In the genomic region with DNA sequence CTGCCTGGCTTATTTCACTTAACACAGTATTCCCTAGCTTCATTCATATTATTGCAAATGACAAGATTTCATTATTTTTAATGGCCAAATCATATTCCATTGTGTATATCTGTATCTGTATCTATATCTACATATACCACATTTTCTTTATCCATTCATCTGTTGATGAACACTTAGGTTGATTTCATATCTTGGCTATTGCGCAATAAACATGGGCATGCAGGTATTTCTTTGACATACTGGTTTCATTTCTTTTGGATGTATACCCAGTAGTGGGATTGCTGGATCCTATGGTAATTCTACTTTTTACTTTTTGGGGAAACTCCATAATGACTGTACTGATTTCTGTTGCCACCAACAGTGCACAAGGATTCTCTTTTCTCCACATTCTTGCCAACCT, we compare ENCODE assay signal across 28 cellular contexts.
DNase-seq lines count a peak whose midpoint lies in the region; ATAC-seq, FAIRE-seq and TF ChIP-seq lines count a peak whose summit lies in the region.
"Had no signal": no experiment of that assay in that cellular context is flagged by ENCODE, and none has a peak within 500 bp of the region (broad histone marks: within the 10 kb centered on the region; RNA-seq: fewer than 3 reads in every experiment).

No MANE protein-coding gene starts in this region.

- CTCF ChIA-PET in HepG2 (lab: Yijun Ruan, JAX; ENCODE audit: low intra/inter-chr PET ratio, low total read pairs) (no interaction called here), IMR-90 (lab: Yijun Ruan, JAX) (no interaction called here), K562 (lab: Yijun Ruan, JAX; ENCODE audit: low intra/inter-chr PET ratio) (no interaction called here)

- H2AK5ac ChIP-seq in IMR-90 (ENCODE audit: low read depth, low read length), result no peak overlapping the region

- TF ChIP-seq POLR2A in HepG2 (IDR thresholded peaks at IDR 0.05; ENCODE audit: insufficient read depth in 1 of 2, low read depth in 2 of 2, low read length in 2 of 2), result no peak
- TF ChIP-seq POLR2A in right lobe of liver (IDR thresholded peaks at IDR 0.05), result no peak
- no peak for TF ChIP-seq POLR2A in IMR-90 (IDR thresholded peaks at IDR 0.05; ENCODE audit: low read depth, low read length)
- TF ChIP-seq POLR2A in K562 (conservative IDR thresholded peaks at IDR 0.05), result no peak

- H3K36me3 Mint-ChIP-seq in stimulated activated effector memory CD8-positive, alpha-beta T cell treated with anti-CD3 and anti-CD28 coated beads, Interleukin-12 subunit alpha, Interleukin-12 subunit beta, amount 100 ng/mL, for 72 hours, result no peaks in the 10 kb centered on the region
- H3K36me3 Mint-ChIP-seq: CD14-positive monocyte; CD4-positive, alpha-beta memory T cell; CD4-positive, CD25-positive, alpha-beta regulatory T cell; CD8-positive, alpha-beta memory T cell had no signal

- WGBS in HepG2 (ENCODE audit: low lambda C conversion rate), result 3% methylated on average over 1 of the region's 1 CpG
- WGBS in right lobe of liver (ENCODE audit: insufficient coverage, low coverage, low lambda C conversion rate, missing lambda C conversion rate), result 83% methylated on average over 1 of the region's 1 CpG
- no CpG with 5 or more reads among the region's 1 CpG for WGBS in IMR-90 (ENCODE audit: extremely low coverage in 2 of 2, insufficient read length in 1 of 2), 2 experiments
- WGBS in K562 (ENCODE audit: insufficient coverage, low coverage, missing lambda C conversion rate), result 0% methylated on average over 1 of the region's 1 CpG

- H3K27ac Mint-ChIP-seq in stimulated activated effector memory CD8-positive, alpha-beta T cell treated with anti-CD3 and anti-CD28 coated beads, Interleukin-12 subunit alpha, Interleukin-12 subunit beta, amount 100 ng/mL, for 72 hours, result no peak overlapping the region
- H3K27ac Mint-ChIP-seq: CD14-positive monocyte; CD4-positive, alpha-beta memory T cell; CD4-positive, CD25-positive, alpha-beta regulatory T cell; CD8-positive, alpha-beta memory T cell had no signal

- in situ Hi-C loops in HepG2 (cut with HindIII; ENCODE audit: extremely low pct_ligation_motif_present, low pct_unique_long_range_greater_than_20kb) (no loop called here), IMR-90 (cut with MboI; ENCODE audit: low sequenced_read_pairs) (no loop called here), K562 (cut with MboI) (no loop called here)

- TF ChIP-seq EP300 in HepG2 (IDR thresholded peaks at IDR 0.05; ENCODE audit: low read depth in 2 of 2, low read length in 2 of 2) (no peak), HepG2 (CRISPR knock-in tag; IDR thresholded peaks at IDR 0.05; ENCODE audit: borderline replicate concordance) (no peak), K562 (IDR thresholded peaks at IDR 0.05; ENCODE audit: low read length) (no peak)

- no peak overlapping the region for H2BK5ac ChIP-seq in IMR-90 (ENCODE audit: low read depth, low read length, poor library complexity, severe bottlenecking)

- H4K91ac ChIP-seq in IMR-90 (ENCODE audit: insufficient read depth, low read depth, low read length), result no peak overlapping the region

- no peak overlapping the region for H3K4me2 ChIP-seq in HepG2 (ENCODE audit: low read depth, low read length)
- H3K4me2 ChIP-seq in IMR-90 (ENCODE audit: low read depth, low read length), result no peak overlapping the region
- H3K4me2 ChIP-seq in K562 (ENCODE audit: insufficient read depth, low read length), result no peak overlapping the region
- H3K4me2 ChIP-seq: BLaER1 had no signal

- no peak overlapping the region for H2AK9ac ChIP-seq in IMR-90 (replicated peaks; ENCODE audit: low read depth, low read length, poor library complexity)

- H4K8ac ChIP-seq in IMR-90 (ENCODE audit: low read depth in 2 of 2, low read length in 2 of 2), result no peak overlapping the region

- intact Hi-C loops in HepG2 (cut with micrococcal nuclease; ENCODE audit: unreplicated experiment), result no loop called here
- intact Hi-C loops in right lobe of liver (cut with DNase I), result no loop called here
- intact Hi-C loops in IMR-90 (cut with micrococcal nuclease), result no loop called here
- intact Hi-C loops in K562 (cut with micrococcal nuclease), result no loop called here

- FAIRE-seq in HepG2 (lab: Jason Lieb, UNC) (no peak), K562 (lab: Jason Lieb, UNC) (no peak)
- FAIRE-seq: GM12878, GM12892, GM18507 had no signal

- no peak overlapping the region for H3K23ac ChIP-seq in IMR-90 (ENCODE audit: low read depth, low read length)

- H2BK120ac ChIP-seq in IMR-90 (ENCODE audit: low read depth, low read length), result no peak overlapping the region

- H3K9me3 Mint-ChIP-seq in stimulated activated effector memory CD8-positive, alpha-beta T cell treated with anti-CD3 and anti-CD28 coated beads, Interleukin-12 subunit alpha, Interleukin-12 subunit beta, amount 100 ng/mL, for 72 hours, result no peaks in the 10 kb centered on the region
- H3K9me3 Mint-ChIP-seq: CD4-positive, CD25-positive, alpha-beta regulatory T cell; CD8-positive, alpha-beta memory T cell had no signal

- BruUV-seq in HepG2 (replicated peaks; lab: Mats Ljungman, UMichigan) (no TSS peak), IMR-90 (replicated peaks; lab: Mats Ljungman, UMichigan) (no TSS peak), K562 (replicated peaks; lab: Mats Ljungman, UMichigan) (no TSS peak)

- H2AFZ ChIP-seq in HepG2 (ENCODE audit: low read length) (no peak overlapping the region), IMR-90 (replicated peaks; ENCODE audit: low read length, poor library complexity) (no peak overlapping the region), K562 (ENCODE audit: low read depth, low read length) (no peak overlapping the region)

- H3K9me1 ChIP-seq in IMR-90 (ENCODE audit: insufficient read depth, low read length) (no peaks in the 10 kb centered on the region; the same call in 1 of the 2 replicates), K562 (ENCODE audit: control insufficient read depth, insufficient read depth, low read length) (no peaks in the 10 kb centered on the region)

- no peak overlapping the region for H3K4me3 Mint-ChIP-seq in stimulated activated effector memory CD8-positive, alpha-beta T cell treated with anti-CD3 and anti-CD28 coated beads, Interleukin-12 subunit alpha, Interleukin-12 subunit beta, amount 100 ng/mL, for 72 hours
- H3K4me3 Mint-ChIP-seq: CD14-positive monocyte; CD4-positive, alpha-beta memory T cell; CD4-positive, CD25-positive, alpha-beta regulatory T cell; CD8-positive, alpha-beta memory T cell had no signal

- H3K4me1 ChIP-seq in HepG2 (ENCODE audit: insufficient read depth, low read length) (no peaks in the 10 kb centered on the region), right lobe of liver (no peaks in the 10 kb centered on the region), IMR-90 (ENCODE audit: control insufficient read depth, insufficient read depth, low read length) (peaks cover 13% of the 10 kb centered on the region), K562 (replicated peaks in 1 of 2; ENCODE audit: control insufficient read depth in 2 of 2, insufficient read depth in 2 of 2, low read length in 2 of 2) (no peaks in the 10 kb centered on the region)
- H3K4me1 ChIP-seq: BE2C, BLaER1 had no signal

- TF ChIP-seq CTCF in HepG2 (CRISPR knock-in tag; IDR thresholded peaks at IDR 0.05) (no peak), right lobe of liver (IDR thresholded peaks at IDR 0.05) (no peak), IMR-90 (conservative IDR thresholded peaks at IDR 0.05; ENCODE audit: low read depth, low read length) (no peak), K562 (IDR thresholded peaks at IDR 0.05 in 2 of 3, conservative IDR thresholded peaks at IDR 0.05 in 1 of 3; ENCODE audit: insufficient read depth in 2 of 3, low read depth in 1 of 3, low read length in 3 of 3) (no peak), epithelial cell of esophagus (IDR thresholded peaks at IDR 0.05; ENCODE audit: insufficient read depth, low read depth, low read length, missing control alignments) (no peak)

- H2BK15ac ChIP-seq in IMR-90 (ENCODE audit: low read depth, low read length), result no peak overlapping the region

- no peak overlapping the region for H3K56ac ChIP-seq in IMR-90 (ENCODE audit: extremely low read depth, insufficient read depth, low read length)

- H3K9me3 ChIP-seq in HepG2 (ENCODE audit: low read length), result no peaks in the 10 kb centered on the region
- no peaks in the 10 kb centered on the region for H3K9me3 ChIP-seq in right lobe of liver
- no peaks in the 10 kb centered on the region for H3K9me3 ChIP-seq in IMR-90 (ENCODE audit: control insufficient read depth, insufficient read depth, low read length)
- no peaks in the 10 kb centered on the region for H3K9me3 ChIP-seq in K562 (replicated peaks; ENCODE audit: control insufficient read depth, insufficient read depth, low read depth, low read length)
- H3K9me3 ChIP-seq: BE2C had no signal

- dilution Hi-C loops in IMR-90 (cut with HindIII; ENCODE audit: low sequenced_read_pairs, unreplicated experiment), result no loop called here

- ATAC-seq in HepG2 (no peak), right lobe of liver (no peak), IMR-90 (ENCODE audit: low read depth) (no peak), K562 (no peak)
- ATAC-seq in stimulated activated effector memory CD8-positive, alpha-beta T cell treated with anti-CD3 and anti-CD28 coated beads, Interleukin-12 subunit alpha, Interleukin-12 subunit beta, amount 100 ng/mL, for 72 hours, result no peak
- ATAC-seq: GM12878 had no signal

- H3K14ac ChIP-seq in IMR-90 (replicated peaks; ENCODE audit: low read depth, low read length), result no peak overlapping the region

- H3K4me3 ChIP-seq in HepG2 (replicated peaks in 1 of 3; ENCODE audit: insufficient read depth in 1 of 3, low read depth in 2 of 3, low read length in 3 of 3), result no peak overlapping the region
- no peak overlapping the region for H3K4me3 ChIP-seq in right lobe of liver
- H3K4me3 ChIP-seq in IMR-90 (ENCODE audit: insufficient read depth, low read depth, low read length), result no peak overlapping the region
- no peak overlapping the region for H3K4me3 ChIP-seq in K562
- H3K4me3 ChIP-seq in epithelial cell of esophagus (ENCODE audit: low read length), result no peak overlapping the region
- H3K4me3 ChIP-seq: BLaER1, GM12878 had no signal

- no peak for TF ChIP-seq RAD21 in HepG2 (CRISPR knock-in tag; IDR thresholded peaks at IDR 0.05)
- no peak for TF ChIP-seq RAD21 in IMR-90 (IDR thresholded peaks at IDR 0.05; ENCODE audit: low read length)
- TF ChIP-seq RAD21 in K562 (CRISPR knock-in tag; conservative IDR thresholded peaks at IDR 0.05 in 1 of 2, IDR thresholded peaks at IDR 0.05 in 1 of 2), result no peak

- H3K36me3 ChIP-seq in HepG2 (replicated peaks in 1 of 2; ENCODE audit: control insufficient read depth in 1 of 2, insufficient read depth in 2 of 2, low read length in 2 of 2), result no peaks in the 10 kb centered on the region
- H3K36me3 ChIP-seq in right lobe of liver, result no peaks in the 10 kb centered on the region
- H3K36me3 ChIP-seq in IMR-90 (ENCODE audit: control insufficient read depth, insufficient read depth, low read length), result no peaks in the 10 kb centered on the region
- H3K36me3 ChIP-seq in K562 (ENCODE audit: control insufficient read depth, insufficient read depth, low read length), result no peaks in the 10 kb centered on the region
- H3K36me3 ChIP-seq: BE2C, BLaER1 had no signal

- POLR2A ChIA-PET in HepG2 (lab: Yijun Ruan, JAX) (no interaction called here), IMR-90 (lab: Charles Lee; ENCODE audit: unreplicated experiment) (no interaction called here), K562 (lab: Yijun Ruan, JAX) (no interaction called here)

- DNase-seq in HepG2 (ENCODE audit: low spot score) (no peak), right lobe of liver (no peak), IMR-90 (no peak), K562 (ENCODE audit: extremely low read depth in 1 of 4, low spot score in 3 of 4) (no peak), epithelial cell of esophagus (ENCODE audit: low read depth) (peak; percentile 11), kidney tubule cell (ENCODE audit: low spot score) (no peak)
- DNase-seq in activated CD8-positive, alpha-beta memory T cell treated with anti-CD3 and anti-CD28 coated beads for 24 hours, result no peak
- no peak for DNase-seq in stimulated activated effector memory CD8-positive, alpha-beta T cell treated with anti-CD3 and anti-CD28 coated beads, Interleukin-12 subunit alpha, Interleukin-12 subunit beta, amount 100 ng/mL, for 72 hours (ENCODE audit: low spot score in 2 of 2)
- DNase-seq: ACHN; BE2C; C1 segment of cervical spinal cord; CD4-positive, alpha-beta memory T cell; CD4-positive, CD25-positive, alpha-beta regulatory T cell; CD8-positive, alpha-beta memory T cell; COR-L47; DMS 273 treated with DMSO at 0.1 percent for 48 hours; DMS153; DMS53; DMS79; DND-41; EL; GDM1 had no signal

- no peak overlapping the region for H3K4ac ChIP-seq in IMR-90 (ENCODE audit: low read depth, low read length)

- H3K27me3 ChIP-seq in HepG2 (ENCODE audit: control insufficient read depth in 1 of 2, insufficient read depth in 2 of 2, low read length in 2 of 2) (peaks cover 0 to 4% of the 10 kb centered on the region in 2 experiments; a peak in 1 of 5 replicates), right lobe of liver (no peaks in the 10 kb centered on the region), IMR-90 (ENCODE audit: control insufficient read depth, insufficient read depth, low read length) (no peaks in the 10 kb centered on the region; the same call in none of the 2 replicates), K562 (ENCODE audit: control insufficient read depth in 2 of 2, insufficient read depth in 2 of 2, low read length in 2 of 2) (peaks cover 0 to 1% of the 10 kb centered on the region in 2 experiments; a peak in 2 of 5 replicates)
- H3K27me3 ChIP-seq: BE2C, BLaER1 had no signal

- H3K18ac ChIP-seq in IMR-90 (ENCODE audit: low read depth, low read length), result no peak overlapping the region

- no peak overlapping the region for H4K5ac ChIP-seq in IMR-90 (ENCODE audit: low read depth, low read length)

- H3K9ac ChIP-seq in HepG2 (ENCODE audit: insufficient read depth, low read depth, low read length), result no peak overlapping the region
- no peak overlapping the region for H3K9ac ChIP-seq in IMR-90 (ENCODE audit: low read depth, low read length)
- no peak overlapping the region for H3K9ac ChIP-seq in K562 (ENCODE audit: insufficient read depth in 1 of 2, low read depth in 2 of 2, low read length in 2 of 2)
- H3K9ac ChIP-seq: BLaER1 had no signal

- H4K20me1 ChIP-seq in HepG2 (ENCODE audit: insufficient read depth, low read length) (no peaks in the 10 kb centered on the region), IMR-90 (ENCODE audit: insufficient read depth, low read length) (no peaks in the 10 kb centered on the region), K562 (replicated peaks; ENCODE audit: control insufficient read depth, insufficient read depth, low read length) (no peaks in the 10 kb centered on the region)
- H4K20me1 ChIP-seq: BLaER1 had no signal

- no peaks in the 10 kb centered on the region for H3K79me2 ChIP-seq in HepG2 (ENCODE audit: insufficient read depth, low read length)
- no peaks in the 10 kb centered on the region for H3K79me2 ChIP-seq in K562 (ENCODE audit: control insufficient read depth, insufficient read depth, low read length)

- H3K79me1 ChIP-seq in IMR-90 (ENCODE audit: low read depth in 1 of 2, low read length in 2 of 2), result no peaks in the 10 kb centered on the region

- no peaks in the 10 kb centered on the region for H3K4me1 Mint-ChIP-seq in stimulated activated effector memory CD8-positive, alpha-beta T cell treated with anti-CD3 and anti-CD28 coated beads, Interleukin-12 subunit alpha, Interleukin-12 subunit beta, amount 100 ng/mL, for 72 hours
- H3K4me1 Mint-ChIP-seq: CD14-positive monocyte; CD4-positive, alpha-beta memory T cell; CD4-positive, CD25-positive, alpha-beta regulatory T cell; CD8-positive, alpha-beta memory T cell had no signal

- H2BK20ac ChIP-seq in IMR-90 (ENCODE audit: low read depth, low read length), result no peak overlapping the region

- no peak overlapping the region for H3K27ac ChIP-seq in HepG2 (ENCODE audit: extremely low read length, insufficient read depth, low read length)
- H3K27ac ChIP-seq in right lobe of liver, result no peak overlapping the region
- H3K27ac ChIP-seq in IMR-90 (ENCODE audit: insufficient read depth, low read length), result no peak overlapping the region
- no peak overlapping the region for H3K27ac ChIP-seq in K562 (ENCODE audit: extremely low read depth, low read depth, low read length)
- H3K27ac ChIP-seq: 22Rv1, BLaER1 had no signal

Comparison
In these comparisons a context has a peak if more than half of its experiments do, and no peak if none do; other contexts are left out.
1. Of the 241 proteins assayed by ChIP-seq in both HepG2 and K562: peak only in HepG2: none; only in K562: IRF9; in both: CEBPB and CEBPG; in neither: 238.